In genomic region chr9:129174724-129175514, GRCh38 we compare ENCODE assay signal across 1 cellular context.
A peak's percentile ranks its signal among the peaks of the same experiment; 100 is the strongest.
TF ChIP-seq lines count a peak whose summit lies in the region.

No MANE protein-coding gene starts in this region.

TF ChIP-seq in HepG2, 621 proteins besides CTCF, POLR2A, EP300 and RAD21 (continued from another document and continues in another):
- TF ChIP-seq ZBTB46 (CRISPR knock-in tag; IDR thresholded peaks at IDR 0.05; ENCODE audit: borderline replicate concordance) (no peak), ZHX1 (CRISPR knock-in tag; IDR thresholded peaks at IDR 0.05; ENCODE audit: low read depth) (no peak), ZBTB2 (CRISPR knock-in tag; IDR thresholded peaks at IDR 0.05; ENCODE audit: low read depth) (no peak), ZMYM2 (CRISPR knock-in tag; IDR thresholded peaks at IDR 0.05) (no peak), CBX5 (CRISPR knock-in tag; IDR thresholded peaks at IDR 0.05; ENCODE audit: borderline replicate concordance) (no peak), FOXO4 (CRISPR knock-in tag; conservative IDR thresholded peaks at IDR 0.05) (no peak), E2F1 (CRISPR knock-in tag; IDR thresholded peaks at IDR 0.05) (no peak), ZNF468 (CRISPR knock-in tag; IDR thresholded peaks at IDR 0.05) (no peak), ZEB1 (IDR thresholded peaks at IDR 0.05; ENCODE audit: insufficient replicate concordance, low read depth) (no peak), MYPOP (CRISPR knock-in tag; IDR thresholded peaks at IDR 0.05) (0 out of 2 replicates have a peak, but pooled peaks have one; percentile 61), BATF2 (CRISPR knock-in tag; IDR thresholded peaks at IDR 0.05) (0 out of 2 replicates have a peak, but pooled peaks have one; percentile 34), PRDM10 (CRISPR knock-in tag; IDR thresholded peaks at IDR 0.05; ENCODE audit: low read depth) (no peak), ZNF431 (CRISPR knock-in tag; IDR thresholded peaks at IDR 0.05; ENCODE audit: borderline replicate concordance, low read depth) (no peak), CBX1 (IDR thresholded peaks at IDR 0.05; ENCODE audit: low read depth) (no peak), CENPT (CRISPR knock-in tag; IDR thresholded peaks at IDR 0.05; ENCODE audit: low read depth) (no peak), ZNF256 (CRISPR knock-in tag; conservative IDR thresholded peaks at IDR 0.05) (no peak), JUN (CRISPR knock-in tag; IDR thresholded peaks at IDR 0.05) (peak; percentile 44; the same call in 1 of the 2 replicates), HNRNPK (IDR thresholded peaks at IDR 0.05; ENCODE audit: low read depth, low read length, poor library complexity, severe bottlenecking) (peak; percentile 64), SNAPC2 (CRISPR knock-in tag; IDR thresholded peaks at IDR 0.05) (0 out of 2 replicates have a peak, but pooled peaks have one; percentile 23), NRL (CRISPR knock-in tag; IDR thresholded peaks at IDR 0.05; ENCODE audit: borderline replicate concordance) (no peak), RFXAP (CRISPR knock-in tag; IDR thresholded peaks at IDR 0.05; ENCODE audit: borderline replicate concordance) (0 out of 2 replicates have a peak, but pooled peaks have one; percentile 34), ZNF710 (CRISPR knock-in tag; IDR thresholded peaks at IDR 0.05; ENCODE audit: borderline replicate concordance) (0 out of 2 replicates have a peak, but pooled peaks have one; percentile 2), PHF8 (CRISPR knock-in tag; IDR thresholded peaks at IDR 0.05) (peak; percentile 40; the same call in 1 of the 2 replicates), ZNF44 (CRISPR knock-in tag; IDR thresholded peaks at IDR 0.05) (no peak), ZNF749 (CRISPR knock-in tag; IDR thresholded peaks at IDR 0.05; ENCODE audit: borderline replicate concordance) (no peak), ZBTB38 (CRISPR knock-in tag; IDR thresholded peaks at IDR 0.05) (no peak), ZNF501 (CRISPR knock-in tag; IDR thresholded peaks at IDR 0.05) (no peak), TIGD3 (CRISPR knock-in tag; IDR thresholded peaks at IDR 0.05; ENCODE audit: borderline replicate concordance) (no peak), ZC3H13 (CRISPR knock-in tag; IDR thresholded peaks at IDR 0.05) (peak; percentile 81), GATAD2A (CRISPR knock-in tag; IDR thresholded peaks at IDR 0.05) (0 out of 2 replicates have a peak, but pooled peaks have one; percentile 30), YEATS2 (CRISPR knock-in tag; IDR thresholded peaks at IDR 0.05; ENCODE audit: borderline replicate concordance) (peak; percentile 26; the same call in 1 of the 2 replicates), TFE3 (CRISPR knock-in tag; IDR thresholded peaks at IDR 0.05) (peak; percentile 43; the same call in 1 of the 2 replicates), ZNF18 (CRISPR knock-in tag; IDR thresholded peaks at IDR 0.05; ENCODE audit: insufficient replicate concordance) (no peak), AHR (CRISPR knock-in tag; IDR thresholded peaks at IDR 0.05) (peak; percentile 30; the same call in 1 of the 2 replicates), ZNF296 (CRISPR knock-in tag; conservative IDR thresholded peaks at IDR 0.05) (no peak), FOXK2 (IDR thresholded peaks at IDR 0.05) (no peak)
